Comparison of ENCODE assay signal across 10 cellular contexts in the genomic region with DNA sequence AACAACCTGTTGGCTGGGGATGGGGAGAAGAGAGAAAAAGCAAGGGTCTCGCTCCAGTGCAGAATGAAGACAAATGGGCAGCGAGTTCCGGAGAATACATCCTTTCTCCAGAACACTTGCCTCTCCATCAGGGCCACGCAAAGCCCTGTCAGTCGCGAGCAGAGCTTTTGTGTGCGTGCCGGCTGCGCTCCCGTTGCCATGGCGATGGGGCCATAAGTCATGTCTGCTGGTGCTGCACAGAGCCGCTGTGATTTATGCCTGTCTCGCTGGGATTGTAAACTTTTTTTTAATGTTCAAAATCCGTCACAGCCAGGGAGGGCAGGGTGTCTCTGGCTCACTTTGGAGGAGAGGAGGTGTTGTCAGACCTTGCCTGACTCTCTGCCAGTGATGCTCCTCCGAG.
DNase-seq lines count a peak whose midpoint lies in the region; ATAC-seq and TF ChIP-seq lines count a peak whose summit lies in the region.
"Had no signal": no experiment of that assay in that cellular context is flagged by ENCODE, and none has a peak within 500 bp of the region (broad histone marks: within the 10 kb centered on the region; RNA-seq: fewer than 3 reads in every experiment).

No MANE protein-coding gene starts in this region.

- no peak overlapping the region for H3K27ac ChIP-seq in IMR-90 (ENCODE audit: insufficient read depth, low read length)
- H3K27ac ChIP-seq: coronary artery had no signal

- DNase-seq in NCI-H146 (lab: John Stamatoyannopoulos, UW) (peak; percentile 60), NCI-H146 treated with DMSO at 0.1 percent for 48 hours (lab: John Stamatoyannopoulos, UW; ENCODE audit: unreplicated experiment) (no peak), IMR-90 (peak; percentile 18), cerebellar nuclear complex (lab: John Stamatoyannopoulos, UW) (peak; percentile 8 to 30), putamen (ENCODE audit: low spot score) (peak; percentile 46), ACHN (no peak)
- DNase-seq: activated effector memory CD4-positive, alpha-beta T cell treated with Interleukin-2 at 50 U/mL for 16 hours had no signal

- no TSS peak for BruUV-seq in IMR-90 (replicated peaks; lab: Mats Ljungman, UMichigan)

- no peak for TF ChIP-seq POLR2A in IMR-90 (IDR thresholded peaks at IDR 0.05; ENCODE audit: low read depth, low read length)

- CTCF ChIA-PET in IMR-90 (lab: Yijun Ruan, JAX): no interaction called here

- no peak overlapping the region for H4K8ac ChIP-seq in IMR-90 (ENCODE audit: low read depth in 2 of 2, low read length in 2 of 2)

- 4% methylated on average over 10 of the region's 15 CpGs; no CpG with 5 or more reads in 1 of the 2 experiments for WGBS in IMR-90 (ENCODE audit: extremely low coverage in 2 of 2, insufficient read length in 1 of 2), 2 experiments

- no peak overlapping the region for H2AK9ac ChIP-seq in IMR-90 (replicated peaks; ENCODE audit: low read depth, low read length, poor library complexity)

- dilution Hi-C loops in IMR-90 (cut with HindIII; ENCODE audit: low sequenced_read_pairs, unreplicated experiment): no loop called here

- H2BK120ac ChIP-seq in IMR-90 (ENCODE audit: low read depth, low read length): no peak overlapping the region

- no peaks in the 10 kb centered on the region for H3K79me1 ChIP-seq in IMR-90 (ENCODE audit: low read depth in 1 of 2, low read length in 2 of 2)

- H3K27me3 ChIP-seq in IMR-90 (ENCODE audit: control insufficient read depth, insufficient read depth, low read length): no peaks in the 10 kb centered on the region; the same call in 1 of the 2 replicates

- H2AFZ ChIP-seq in IMR-90 (replicated peaks; ENCODE audit: low read length, poor library complexity): peak overlapping the region; percentile 46

- intact Hi-C loops in IMR-90 (cut with micrococcal nuclease): no loop called here

- no peak overlapping the region for H3K4ac ChIP-seq in IMR-90 (ENCODE audit: low read depth, low read length)

- H3K4me2 ChIP-seq in IMR-90 (ENCODE audit: low read depth, low read length): 0 out of 2 replicates have a peak overlapping the region, but pooled peaks have one; percentile 27

- no peak for TF ChIP-seq CTCF in IMR-90 (conservative IDR thresholded peaks at IDR 0.05; ENCODE audit: low read depth, low read length)

- H3K9me1 ChIP-seq in IMR-90 (ENCODE audit: insufficient read depth, low read length): no peaks in the 10 kb centered on the region; the same call in 1 of the 2 replicates

- H3K23ac ChIP-seq in IMR-90 (ENCODE audit: low read depth, low read length): no peak overlapping the region

- no peak overlapping the region for H3K4me3 ChIP-seq in IMR-90 (ENCODE audit: insufficient read depth, low read depth, low read length)
- H3K4me3 ChIP-seq: coronary artery had no signal

- POLR2A ChIA-PET in IMR-90 (lab: Charles Lee; ENCODE audit: unreplicated experiment): no interaction called here

- no peak overlapping the region for H2BK15ac ChIP-seq in IMR-90 (ENCODE audit: low read depth, low read length)

- no peak for ATAC-seq in IMR-90 (ENCODE audit: low read depth)
- no peak for ATAC-seq in esophagus mucosa
- ATAC-seq in HG02973 (IDR thresholded peaks at IDR 0.05; ENCODE audit: unreplicated experiment): no peak

- no peak overlapping the region for H3K14ac ChIP-seq in IMR-90 (replicated peaks; ENCODE audit: low read depth, low read length)

- H3K9me3 ChIP-seq in IMR-90 (ENCODE audit: control insufficient read depth, insufficient read depth, low read length): no peaks in the 10 kb centered on the region; the same call in 1 of the 2 replicates

- H4K20me1 ChIP-seq in IMR-90 (ENCODE audit: insufficient read depth, low read length): no peaks in the 10 kb centered on the region

- H2BK20ac ChIP-seq in IMR-90 (ENCODE audit: low read depth, low read length): no peak overlapping the region

- H4K91ac ChIP-seq in IMR-90 (ENCODE audit: insufficient read depth, low read depth, low read length): no peak overlapping the region

- H3K18ac ChIP-seq in IMR-90 (ENCODE audit: low read depth, low read length): no peak overlapping the region

- no peak overlapping the region for H4K5ac ChIP-seq in IMR-90 (ENCODE audit: low read depth, low read length)

- no peak overlapping the region for H2BK5ac ChIP-seq in IMR-90 (ENCODE audit: low read depth, low read length, poor library complexity, severe bottlenecking)

- in situ Hi-C loops in IMR-90 (cut with MboI; ENCODE audit: low sequenced_read_pairs): no loop called here
- in situ Hi-C loops in ACHN (cut with HindIII; ENCODE audit: low pct_ligation_motif_present, low pct_unique_long_range_greater_than_20kb, low sequenced_read_pairs): no loop called here

- H3K4me1 ChIP-seq in IMR-90 (ENCODE audit: control insufficient read depth, insufficient read depth, low read length): peaks cover 2% of the 10 kb centered on the region; the same call in 1 of the 2 replicates

- H3K56ac ChIP-seq in IMR-90 (ENCODE audit: extremely low read depth, insufficient read depth, low read length): no peak overlapping the region

- H3K9ac ChIP-seq in IMR-90 (ENCODE audit: low read depth, low read length): no peak overlapping the region

- no peak overlapping the region for H2AK5ac ChIP-seq in IMR-90 (ENCODE audit: low read depth, low read length)

- no peaks in the 10 kb centered on the region for H3K36me3 ChIP-seq in IMR-90 (ENCODE audit: control insufficient read depth, insufficient read depth, low read length)

- no peak for TF ChIP-seq RAD21 in IMR-90 (IDR thresholded peaks at IDR 0.05; ENCODE audit: low read length)

TF ChIP-seq in IMR-90, 13 proteins besides CTCF, POLR2A, EP300 and RAD21:
- TF ChIP-seq, protein P1, sequence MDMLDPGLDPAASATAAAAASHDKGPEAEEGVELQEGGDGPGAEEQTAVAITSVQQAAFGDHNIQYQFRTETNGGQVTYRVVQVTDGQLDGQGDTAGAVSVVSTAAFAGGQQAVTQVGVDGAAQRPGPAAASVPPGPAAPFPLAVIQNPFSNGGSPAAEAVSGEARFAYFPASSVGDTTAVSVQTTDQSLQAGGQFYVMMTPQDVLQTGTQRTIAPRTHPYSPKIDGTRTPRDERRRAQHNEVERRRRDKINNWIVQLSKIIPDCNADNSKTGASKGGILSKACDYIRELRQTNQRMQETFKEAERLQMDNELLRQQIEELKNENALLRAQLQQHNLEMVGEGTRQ (IDR thresholded peaks at IDR 0.05; ENCODE audit: low read depth, low read length): no peak
- TF ChIP-seq BHLHE40 (IDR thresholded peaks at IDR 0.05; ENCODE audit: low read depth, low read length) (no peak), CHD1 (IDR thresholded peaks at IDR 0.05; ENCODE audit: low read depth, low read length) (no peak), MXI1 (IDR thresholded peaks at IDR 0.05; ENCODE audit: borderline replicate concordance, low read depth, low read length) (no peak), CEBPB (IDR thresholded peaks at IDR 0.05; ENCODE audit: low read depth, low read length) (no peak), MAFK (IDR thresholded peaks at IDR 0.05; ENCODE audit: low read depth, low read length) (no peak), FOS (IDR thresholded peaks at IDR 0.05; ENCODE audit: low read depth, low read length) (no peak), SMC3 (IDR thresholded peaks at IDR 0.05; ENCODE audit: low read depth, low read length) (no peak), MAZ (IDR thresholded peaks at IDR 0.05; ENCODE audit: borderline replicate concordance, low read depth, low read length) (no peak), RFX5 (IDR thresholded peaks at IDR 0.05; ENCODE audit: low read depth, low read length) (no peak), ELK1 (IDR thresholded peaks at IDR 0.05; ENCODE audit: borderline replicate concordance, low read depth, low read length) (no peak), NFE2L2 (IDR thresholded peaks at IDR 0.05; ENCODE audit: low read depth, low read length) (no peak), RCOR1 (IDR thresholded peaks at IDR 0.05; ENCODE audit: insufficient replicate concordance, low read length) (no peak)

Comparison
In these comparisons a context has a peak if more than half of its experiments do, and no peak if none do; other contexts are left out.
1. DNase-seq: peak in NCI-H146 (single experiment), IMR-90 (single experiment), cerebellar nuclear complex (2 of 2) and putamen (single experiment); none in NCI-H146 treated with DMSO at 0.1 percent for 48 hours (single experiment) and ACHN (single experiment).